8 cellular contexts compared by ENCODE assay signal in genomic region chr10:31929260-31929985, GRCh38. TPM values are rescaled to one million over a fixed set of nuclear protein-coding genes. Genes with fewer than 3 reads are reported as not detected.
DNase-seq lines count a peak whose midpoint lies in the region; ATAC-seq and TF ChIP-seq lines count a peak whose summit lies in the region.

No MANE protein-coding gene starts in this region.

- ATAC-seq in CD8-positive, alpha-beta T cell = no peak
- peak; percentile 24 for ATAC-seq in GM19455 (IDR thresholded peaks at IDR 0.05; ENCODE audit: unreplicated experiment)

- H3K9me3 ChIP-seq in CD8-positive, alpha-beta T cell (ENCODE audit: low read length) = no peaks in the 10 kb centered on the region
- H3K9me3 ChIP-seq in HUES64 (ENCODE audit: insufficient read depth, low read depth, low read length) = no peaks in the 10 kb centered on the region

- H3K4me3 ChIP-seq in CD8-positive, alpha-beta T cell (ENCODE audit: low read depth, low read length) = peak overlapping the region; percentile 90
- H3K4me3 ChIP-seq in HUES64 (ENCODE audit: low read length) (peak overlapping the region; percentile 90), skin epidermis (peak overlapping the region; percentile 56 to 96 (median 77))

- no peak for TF ChIP-seq CTCF in CD8-positive, alpha-beta T cell (IDR thresholded peaks at IDR 0.05)

- H3K9ac ChIP-seq in HUES64 (ENCODE audit: low read depth, low read length) = peak overlapping the region; percentile 96

- no peaks in the 10 kb centered on the region for H3K27me3 Mint-ChIP-seq in CD8-positive, alpha-beta T cell (ENCODE audit: low read depth)

- peak overlapping the region; percentile 65 for H3K27ac ChIP-seq in CD8-positive, alpha-beta T cell (ENCODE audit: low read depth, low read length)
- H3K27ac ChIP-seq in HUES64 (ENCODE audit: low read depth, low read length) = peak overlapping the region; percentile 98; the same call in 1 of the 2 replicates
- H3K27ac ChIP-seq in skin epidermis = peak overlapping the region; percentile 77 to 97 (median 92)

- POLR2A ChIA-PET in CD8-positive, alpha-beta T cell (lab: Charles Lee) = interaction anchor here (1.0 to 1.8 kb wide), 5 partner anchors 47 to 449 kb away, joined by 3 to 4 read pairs (median 3); partner anchors contain the start of gene KIF5B

- CTCF ChIA-PET in CD8-positive, alpha-beta T cell (lab: Charles Lee) = interaction anchor here (0.6 to 2.3 kb wide), 3 partner anchors 67 to 1145 kb away, joined by 3 to 11 read pairs (median 4); no protein-coding TSS in a partner anchor

- H3K27me3 ChIP-seq in CD8-positive, alpha-beta T cell (ENCODE audit: insufficient read depth, low read length) = no peaks in the 10 kb centered on the region
- H3K27me3 ChIP-seq in HUES64 (ENCODE audit: insufficient read depth, low read length) = no peaks in the 10 kb centered on the region

- H3K36me3 ChIP-seq in CD8-positive, alpha-beta T cell (ENCODE audit: insufficient read depth, low read length) = no peaks in the 10 kb centered on the region
- H3K36me3 ChIP-seq in HUES64 (ENCODE audit: insufficient read depth, low read length) = no peaks in the 10 kb centered on the region

- H3K27ac Mint-ChIP-seq in CD8-positive, alpha-beta T cell = peak overlapping the region; percentile 58

- DNase-seq in CD8-positive, alpha-beta T cell = peak in 4 of 7 experiments; percentile 10 to 59 (median 24)
- DNase-seq in T-helper 1 cell (peak in 4 of 5 donors; percentile 6 to 30 (median 10)), cerebellar cortex (ENCODE audit: low spot score) (peak; percentile 66), iPS-NIHi7 (ENCODE audit: extremely low spot score) (peak; percentile 49), COR-L47 (lab: John Stamatoyannopoulos, UW) (no peak)

- H3K4me1 Mint-ChIP-seq in CD8-positive, alpha-beta T cell (ENCODE audit: low read depth) = peaks cover 43% of the 10 kb centered on the region

- H3K36me3 Mint-ChIP-seq in CD8-positive, alpha-beta T cell = peaks cover 4% of the 10 kb centered on the region

- WGBS in HUES64 = 10% methylated on average over 25 of the region's 25 CpGs

- peaks cover 36% of the 10 kb centered on the region for H3K4me1 ChIP-seq in CD8-positive, alpha-beta T cell (ENCODE audit: insufficient read depth, low read length)
- H3K4me1 ChIP-seq in HUES64 (ENCODE audit: insufficient read depth, low read length) = peaks cover 27% of the 10 kb centered on the region

- intact Hi-C loops in CD8-positive, alpha-beta T cell (cut with DNase I, micrococcal nuclease) = loop anchor here (5.0 to 10.0 kb wide), 12 partner anchors 67 to 1225 kb away; partner anchors contain the start of genes EPC1 (in 2 of the 2), ZEB1 (in 2 of the 2), CCDC7 (in 1 of the 2) and ITGB1 (in 1 of the 2)

- peak overlapping the region; percentile 94 for H3K4me3 Mint-ChIP-seq in CD8-positive, alpha-beta T cell

- H3K9me3 Mint-ChIP-seq in CD8-positive, alpha-beta T cell = no peaks in the 10 kb centered on the region

RNA-seq across cellular contexts. Expression of gene ARHGAP12, which starts 0.8 kb away (rescaled TPM):
- 10 to 100 TPM; 15.7 to 15.9 TPM for total RNA-seq in CD8-positive, alpha-beta T cell
- 24.3 TPM for polyA plus RNA-seq in HUES64 (2013, experiment 1 of 2)
- polyA plus RNA-seq in HUES64 (2013, experiment 2 of 2) = 26.6 TPM
